Comparison of ENCODE assay signal across 21 cellular contexts in genomic region chrX:85309717-85310116, GRCh38.
A peak's percentile ranks its signal among the peaks of the same experiment; 100 is the strongest.
DNase-seq lines count a peak whose midpoint lies in the region; ATAC-seq and TF ChIP-seq lines count a peak whose summit lies in the region.
"Had no signal": no experiment of that assay in that cellular context is flagged by ENCODE, and none has a peak within 500 bp of the region (broad histone marks: within the 10 kb centered on the region; RNA-seq: fewer than 3 reads in every experiment).

No MANE protein-coding gene starts in this region.

- ATAC-seq in DND-41 (ENCODE audit: insufficient read depth, low read depth) (no peak), GM23338 (no peak), foreskin keratinocyte (peak; percentile 44), GM19328 (IDR thresholded peaks at IDR 0.05; ENCODE audit: unreplicated experiment) (no peak)
- ATAC-seq in naive thymus-derived CD4-positive, alpha-beta T cell, result no peak
- ATAC-seq: stimulated activated effector memory CD8-positive, alpha-beta T cell treated with anti-CD3 and anti-CD28 coated beads, Interleukin-12 subunit alpha, Interleukin-12 subunit beta, amount 100 ng/mL, for 72 hours had no signal

- no peak overlapping the region for H3K27ac ChIP-seq in DND-41 (ENCODE audit: low read length)
- no peak overlapping the region for H3K27ac ChIP-seq in GM23338 (ENCODE audit: low read depth)
- H3K27ac ChIP-seq in foreskin keratinocyte, result no peak overlapping the region
- no peak overlapping the region for H3K27ac ChIP-seq in naive thymus-derived CD4-positive, alpha-beta T cell (ENCODE audit: low read depth, low read length)
- H3K27ac ChIP-seq: brain microvascular endothelial cell, dorsolateral prefrontal cortex, esophagus squamous epithelium had no signal

- TF ChIP-seq CTCF in DND-41 (IDR thresholded peaks at IDR 0.05; ENCODE audit: borderline replicate concordance, extremely low read depth, low read length, poor library complexity, severe bottlenecking), result peak; percentile 8
- TF ChIP-seq CTCF in GM23338 (conservative IDR thresholded peaks at IDR 0.05; ENCODE audit: low read depth in 2 of 2), result peak; percentile 19 to 28; a peak in 2 of 4 replicates
- TF ChIP-seq CTCF in foreskin keratinocyte (conservative IDR thresholded peaks at IDR 0.05), result peak; percentile 28

- no peak overlapping the region for H3K4me3 Mint-ChIP-seq in GM23338
- no peak overlapping the region for H3K4me3 Mint-ChIP-seq in naive thymus-derived CD4-positive, alpha-beta T cell
- H3K4me3 Mint-ChIP-seq: activated naive CD8-positive, alpha-beta T cell treated with anti-CD3 and anti-CD28 coated beads, Interleukin-2, amount 10 ng/mL, durations not matched to agents 7 days and 5 days; naive B cell; stimulated activated effector memory CD8-positive, alpha-beta T cell treated with anti-CD3 and anti-CD28 coated beads, Interleukin-12 subunit alpha, Interleukin-12 subunit beta, amount 100 ng/mL, for 72 hours; T-helper 1 cell treated with Interleukin-12 subunit alpha and Interleukin-12 subunit beta and Interleukin-4 antibody, amounts not matched to agents 30 μg/mL and 1 μg/mL, for 36 hours had no signal

- H3K9me3 ChIP-seq in DND-41 (ENCODE audit: insufficient read depth, low read length, severe bottlenecking), result no peaks in the 10 kb centered on the region
- no peaks in the 10 kb centered on the region for H3K9me3 ChIP-seq in naive thymus-derived CD4-positive, alpha-beta T cell (ENCODE audit: control insufficient read depth in 2 of 3, low read length in 3 of 3)
- H3K9me3 ChIP-seq: esophagus squamous epithelium had no signal

- no peak overlapping the region for H3K27ac Mint-ChIP-seq in GM23338
- H3K27ac Mint-ChIP-seq in naive thymus-derived CD4-positive, alpha-beta T cell, result no peak overlapping the region
- H3K27ac Mint-ChIP-seq: activated naive CD8-positive, alpha-beta T cell treated with anti-CD3 and anti-CD28 coated beads, Interleukin-2, amount 10 ng/mL, durations not matched to agents 7 days and 5 days; naive B cell; stimulated activated effector memory CD8-positive, alpha-beta T cell treated with anti-CD3 and anti-CD28 coated beads, Interleukin-12 subunit alpha, Interleukin-12 subunit beta, amount 100 ng/mL, for 72 hours; T-helper 1 cell treated with Interleukin-12 subunit alpha and Interleukin-12 subunit beta and Interleukin-4 antibody, amounts not matched to agents 30 μg/mL and 1 μg/mL, for 36 hours had no signal

- no peaks in the 10 kb centered on the region for H3K9me2 ChIP-seq in GM23338 (ENCODE audit: insufficient read depth)

- H3K36me3 ChIP-seq in DND-41 (ENCODE audit: insufficient read depth, low read length) (no peaks in the 10 kb centered on the region), GM23338 (ENCODE audit: insufficient read depth) (no peaks in the 10 kb centered on the region)
- no peaks in the 10 kb centered on the region for H3K36me3 ChIP-seq in naive thymus-derived CD4-positive, alpha-beta T cell (ENCODE audit: control insufficient read depth in 2 of 3, insufficient read depth in 3 of 3, low read length in 3 of 3)
- H3K36me3 ChIP-seq: brain microvascular endothelial cell had no signal

- H3K27me3 ChIP-seq in DND-41 (ENCODE audit: insufficient read depth, low read length, poor library complexity) (no peaks in the 10 kb centered on the region), GM23338 (ENCODE audit: insufficient read depth) (no peaks in the 10 kb centered on the region), foreskin keratinocyte (no peaks in the 10 kb centered on the region)
- H3K27me3 ChIP-seq in naive thymus-derived CD4-positive, alpha-beta T cell (ENCODE audit: control insufficient read depth in 2 of 2, insufficient read depth in 2 of 2, low read length in 2 of 2), result no peaks in the 10 kb centered on the region
- H3K27me3 ChIP-seq: brain microvascular endothelial cell, esophagus squamous epithelium had no signal

- DNase-seq in DND-41 (no peak), GM23338 (ENCODE audit: low spot score) (peak; percentile 16), NCI-H69 (lab: John Stamatoyannopoulos, UW) (peak; percentile 3), foreskin keratinocyte (peak in 1 of 2 donors; percentile 4), NCI-H526 treated with DMSO at 0.1 percent for 48 hours (lab: John Stamatoyannopoulos, UW) (no peak)
- DNase-seq in naive thymus-derived CD4-positive, alpha-beta T cell, result no peak
- DNase-seq in stimulated activated CD4-positive, alpha-beta T cell treated with anti-CD3 and anti-CD28 coated beads, Interleukin-4, amount 100 ng/mL, for 24 hours, result no peak
- DNase-seq: activated CD4-positive, CD25-positive, alpha-beta regulatory T cell; activated CD8-positive, alpha-beta memory T cell treated with anti-CD3 and anti-CD28 coated beads for 24 hours; activated naive CD8-positive, alpha-beta T cell treated with anti-CD3 and anti-CD28 coated beads, Interleukin-2, amount 10 ng/mL, durations not matched to agents 7 days and 5 days; brain microvascular endothelial cell; dorsolateral prefrontal cortex; esophagus squamous epithelium; GDM1; HCEC 1CT; naive B cell; NCI-H1694 had no signal

- no peaks in the 10 kb centered on the region for H3K4me1 ChIP-seq in DND-41 (ENCODE audit: insufficient read depth, low read length)
- no peaks in the 10 kb centered on the region for H3K4me1 ChIP-seq in GM23338 (ENCODE audit: insufficient read depth)
- H3K4me1 ChIP-seq in foreskin keratinocyte, result no peaks in the 10 kb centered on the region
- no peaks in the 10 kb centered on the region for H3K4me1 ChIP-seq in naive thymus-derived CD4-positive, alpha-beta T cell (ENCODE audit: control insufficient read depth in 2 of 2, insufficient read depth in 2 of 2, low read length in 2 of 2)
- H3K4me1 ChIP-seq: esophagus squamous epithelium had no signal

- no peaks in the 10 kb centered on the region for H4K20me1 ChIP-seq in DND-41 (ENCODE audit: insufficient read depth, low read length)
- H4K20me1 ChIP-seq in GM23338 (replicated peaks; ENCODE audit: insufficient read depth), result no peaks in the 10 kb centered on the region

- H3K9ac ChIP-seq in DND-41 (ENCODE audit: low read depth, low read length), result no peak overlapping the region

- H3K27me3 Mint-ChIP-seq in GM23338 (ENCODE audit: insufficient read depth, low read depth, poor library complexity), result no peaks in the 10 kb centered on the region
- H3K27me3 Mint-ChIP-seq in naive thymus-derived CD4-positive, alpha-beta T cell, result no peaks in the 10 kb centered on the region
- H3K27me3 Mint-ChIP-seq: activated naive CD8-positive, alpha-beta T cell treated with anti-CD3 and anti-CD28 coated beads, Interleukin-2, amount 10 ng/mL, durations not matched to agents 7 days and 5 days; naive B cell had no signal

- no peaks in the 10 kb centered on the region for H3F3A ChIP-seq in GM23338 (replicated peaks; ENCODE audit: low read depth)

- CTCF ChIA-PET in naive thymus-derived CD4-positive, alpha-beta T cell (lab: Charles Lee), result no interaction called here

- H3K4me3 ChIP-seq in DND-41 (ENCODE audit: low read depth in 1 of 2, low read length in 2 of 2), result no peak overlapping the region
- H3K4me3 ChIP-seq in GM23338, result no peak overlapping the region
- no peak overlapping the region for H3K4me3 ChIP-seq in naive thymus-derived CD4-positive, alpha-beta T cell (ENCODE audit: low read length)
- H3K4me3 ChIP-seq: dorsolateral prefrontal cortex, esophagus squamous epithelium, lung had no signal

- H2AFZ ChIP-seq in DND-41 (ENCODE audit: low read depth, low read length) (no peak overlapping the region), GM23338 (no peak overlapping the region)

- H3K79me2 ChIP-seq in DND-41 (ENCODE audit: insufficient read depth, low read length) (no peaks in the 10 kb centered on the region), GM23338 (replicated peaks; ENCODE audit: insufficient read depth) (no peaks in the 10 kb centered on the region)

- no peak overlapping the region for H3K4me2 ChIP-seq in DND-41 (ENCODE audit: insufficient read depth, low read length)
- H3K4me2 ChIP-seq in GM23338, result no peak overlapping the region

- H3K9me3 Mint-ChIP-seq in GM23338, result no peaks in the 10 kb centered on the region
- H3K9me3 Mint-ChIP-seq in naive thymus-derived CD4-positive, alpha-beta T cell, result peaks cover 0 to 15% (median 2%) of the 10 kb centered on the region in 11 donors
- H3K9me3 Mint-ChIP-seq: activated naive CD8-positive, alpha-beta T cell treated with anti-CD3 and anti-CD28 coated beads, Interleukin-2, amount 10 ng/mL, durations not matched to agents 7 days and 5 days; T-helper 1 cell treated with Interleukin-12 subunit alpha and Interleukin-12 subunit beta and Interleukin-4 antibody, amounts not matched to agents 30 μg/mL and 1 μg/mL, for 36 hours had no signal

- H3K36me3 Mint-ChIP-seq in GM23338 (ENCODE audit: low read depth), result no peaks in the 10 kb centered on the region
- H3K36me3 Mint-ChIP-seq in naive thymus-derived CD4-positive, alpha-beta T cell, result no peaks in the 10 kb centered on the region
- H3K36me3 Mint-ChIP-seq: activated naive CD8-positive, alpha-beta T cell treated with anti-CD3 and anti-CD28 coated beads, Interleukin-2, amount 10 ng/mL, durations not matched to agents 7 days and 5 days; naive B cell; stimulated activated effector memory CD8-positive, alpha-beta T cell treated with anti-CD3 and anti-CD28 coated beads, Interleukin-12 subunit alpha, Interleukin-12 subunit beta, amount 100 ng/mL, for 72 hours had no signal

- POLR2A ChIA-PET in naive thymus-derived CD4-positive, alpha-beta T cell (lab: Charles Lee), result no interaction called here

- intact Hi-C loops in naive thymus-derived CD4-positive, alpha-beta T cell (cut with micrococcal nuclease), result no loop called here

- H3K4me1 Mint-ChIP-seq in GM23338, result no peaks in the 10 kb centered on the region
- no peaks in the 10 kb centered on the region for H3K4me1 Mint-ChIP-seq in naive thymus-derived CD4-positive, alpha-beta T cell
- H3K4me1 Mint-ChIP-seq: activated naive CD8-positive, alpha-beta T cell treated with anti-CD3 and anti-CD28 coated beads, Interleukin-2, amount 10 ng/mL, durations not matched to agents 7 days and 5 days; stimulated activated effector memory CD8-positive, alpha-beta T cell treated with anti-CD3 and anti-CD28 coated beads, Interleukin-12 subunit alpha, Interleukin-12 subunit beta, amount 100 ng/mL, for 72 hours had no signal

Comparison
In these comparisons a context has a peak if more than half of its experiments do, and no peak if none do; other contexts are left out.
1. DNase-seq: peak in GM23338 (single experiment) and NCI-H69 (single experiment); none in DND-41 (single experiment), NCI-H526 treated with DMSO at 0.1 percent for 48 hours (single experiment), naive thymus-derived CD4-positive, alpha-beta T cell (0 of 9) and stimulated activated CD4-positive, alpha-beta T cell treated with anti-CD3 and anti-CD28 coated beads, Interleukin-4, amount 100 ng/mL, for 24 hours (single experiment).
2. Peak in every context shown above with its lines, with median percentiles within 50 percentile points of each other: CTCF ChIP-seq.